Comparison of ENCODE assay signal across 17 cellular contexts in genomic region chr2:182283512-182283911, GRCh38.
DNase-seq lines count a peak whose midpoint lies in the region; ATAC-seq and TF ChIP-seq lines count a peak whose summit lies in the region.
"Had no signal": no experiment of that assay in that cellular context is flagged by ENCODE, and none has a peak within 500 bp of the region (broad histone marks: within the 10 kb centered on the region; RNA-seq: fewer than 3 reads in every experiment).

No MANE protein-coding gene starts in this region.

- H3K27me3 Mint-ChIP-seq in activated CD4-positive, alpha-beta T cell treated with anti-CD3 and anti-CD28 coated beads for 36 hours: no peaks in the 10 kb centered on the region

- no peaks in the 10 kb centered on the region for H3K9me3 Mint-ChIP-seq in activated CD4-positive, alpha-beta T cell treated with anti-CD3 and anti-CD28 coated beads for 36 hours (ENCODE audit: low read depth)

- H3K4me3 Mint-ChIP-seq in activated CD4-positive, alpha-beta T cell treated with anti-CD3 and anti-CD28 coated beads for 36 hours: no peak overlapping the region

- TF ChIP-seq CTCF in astrocyte of the spinal cord (IDR thresholded peaks at IDR 0.05; ENCODE audit: low read depth, low read length): no peak

- H3K4me1 Mint-ChIP-seq in activated CD4-positive, alpha-beta T cell treated with anti-CD3 and anti-CD28 coated beads for 36 hours: no peaks in the 10 kb centered on the region

- H3K27ac Mint-ChIP-seq in activated CD4-positive, alpha-beta T cell treated with anti-CD3 and anti-CD28 coated beads for 36 hours: no peak overlapping the region

- DNase-seq in A172 (ENCODE audit: low spot score): peak; percentile 35
- DNase-seq in HT1080 (ENCODE audit: low read depth): peak; percentile 86
- DNase-seq in astrocyte of the spinal cord (ENCODE audit: low read depth, low spot score): peak; percentile 17
- DNase-seq in glomerular endothelial cell (ENCODE audit: extremely low read depth, low read depth, low spot score): peak; percentile 47
- no peak for DNase-seq in AG08396 (ENCODE audit: low spot score)
- DNase-seq in left cardiac atrium: no peak
- no peak for DNase-seq in NCI-H128 (lab: John Stamatoyannopoulos, UW; ENCODE audit: unreplicated experiment)
- no peak for DNase-seq in activated CD4-positive, alpha-beta T cell treated with anti-CD3 and anti-CD28 coated beads for 36 hours
- DNase-seq: 8988T, C1 segment of cervical spinal cord, COR-L47, EL, MV-4-11, NCI-H1436, NCI-H2029 treated with DMSO at 0.1 percent for 48 hours, NCI-H748 treated with DMSO at 0.1 percent for 48 hours had no signal

- in situ Hi-C loops in astrocyte of the spinal cord (cut with HindIII; ENCODE audit: low sequenced_read_pairs): no loop called here

- POLR2A ChIA-PET in activated CD4-positive, alpha-beta T cell treated with anti-CD3 and anti-CD28 coated beads for 36 hours (lab: Charles Lee): no interaction called here

- no peak overlapping the region for H3K4me3 ChIP-seq in astrocyte of the spinal cord (ENCODE audit: low read depth, low read length)
- H3K4me3 ChIP-seq: HAP-1 had no signal

- intact Hi-C loops in left cardiac atrium (cut with DNase I): no loop called here
- intact Hi-C loops in activated CD4-positive, alpha-beta T cell treated with anti-CD3 and anti-CD28 coated beads for 36 hours (cut with DNase I, micrococcal nuclease): no loop called here

- ATAC-seq in left cardiac atrium: no peak
- no peak for ATAC-seq in activated CD4-positive, alpha-beta T cell treated with anti-CD3 and anti-CD28 coated beads for 36 hours

- H3K36me3 Mint-ChIP-seq in activated CD4-positive, alpha-beta T cell treated with anti-CD3 and anti-CD28 coated beads for 36 hours (ENCODE audit: low read depth): no peaks in the 10 kb centered on the region

- CTCF ChIA-PET in activated CD4-positive, alpha-beta T cell treated with anti-CD3 and anti-CD28 coated beads for 36 hours (lab: Charles Lee): no interaction called here

Comparison
In these comparisons a context has a peak if more than half of its experiments do, and no peak if none do; other contexts are left out.
1. DNase-seq: peak in A172 (single experiment), HT1080 (single experiment), astrocyte of the spinal cord (single experiment) and glomerular endothelial cell (single experiment); none in AG08396 (single experiment), left cardiac atrium (single experiment), NCI-H128 (single experiment) and activated CD4-positive, alpha-beta T cell treated with anti-CD3 and anti-CD28 coated beads for 36 hours (single experiment).